In the genomic region with DNA sequence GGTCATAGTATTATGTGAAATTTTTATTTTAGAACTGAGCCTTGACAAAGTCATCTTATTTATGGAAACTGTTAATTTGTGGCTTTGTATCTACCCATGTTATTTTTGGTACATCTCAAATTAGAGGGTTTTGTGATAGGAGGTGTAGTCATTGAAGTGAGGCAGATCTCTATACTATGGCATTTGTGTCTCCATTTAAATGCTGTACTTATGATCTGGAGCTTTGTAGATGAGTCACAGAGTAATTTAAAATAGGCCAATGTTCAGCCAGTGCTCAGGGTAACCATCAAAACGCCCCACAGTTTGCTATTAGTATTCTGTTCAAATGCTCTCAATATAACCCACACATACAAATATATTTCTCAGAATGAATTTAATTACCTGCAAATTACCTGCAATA, we compare ENCODE assay signal across 22 cellular contexts.
"Had no signal": no experiment of that assay in that cellular context is flagged by ENCODE, and none has a peak within 500 bp of the region (broad histone marks: within the 10 kb centered on the region; RNA-seq: fewer than 3 reads in every experiment).

No MANE protein-coding gene starts in this region.

- H3K36me3 ChIP-seq: esophagus muscularis mucosa, lower lobe of right lung, ovary, right lobe of liver, stomach, thyroid gland, vagina had no signal

- H3K9me3 ChIP-seq: esophagus muscularis mucosa, lower lobe of right lung, ovary, psoas muscle, right lobe of liver, stomach, thyroid gland, vagina had no signal

- H3K4me3 ChIP-seq: coronary artery, esophagus muscularis mucosa, lower lobe of right lung, ovary, psoas muscle, right lobe of liver, stomach, thyroid gland, vagina had no signal

- H3K4me1 ChIP-seq: esophagus muscularis mucosa, lower lobe of right lung, psoas muscle, right lobe of liver, stomach, thyroid gland, vagina had no signal

- ATAC-seq: left ventricle myocardium superior; lower lobe of right lung; naive thymus-derived CD8-positive, alpha-beta T cell; psoas muscle; right lobe of liver; stimulated activated effector memory CD8-positive, alpha-beta T cell treated with anti-CD3 and anti-CD28 coated beads, Interleukin-12 subunit alpha, Interleukin-12 subunit beta, amount 100 ng/mL, for 72 hours had no signal

- DNase-seq: dermis blood vessel endothelial cell; effector memory CD4-positive, alpha-beta T cell; hypothalamus; immature natural killer cell; left ventricle myocardium superior; lower lobe of right lung; naive thymus-derived CD8-positive, alpha-beta T cell; occipital lobe; ovary; posterior cingulate gyrus; psoas muscle; right lobe of liver; stimulated activated CD4-positive, alpha-beta T cell treated with anti-CD3 and anti-CD28 coated beads, Interleukin-2, amount 100 ng/mL, for 24 hours; stimulated activated CD4-positive, alpha-beta T cell treated with anti-CD3 and anti-CD28 coated beads, Interleukin-4, amount 100 ng/mL, for 24 hours; stimulated activated naive CD4-positive, alpha-beta T cell treated with Interleukin-2 at 50 U/mL for 16 hours; stomach; thyroid gland; trophoblast cell had no signal

- H3K27me3 ChIP-seq: esophagus muscularis mucosa, ovary, right lobe of liver, stomach, thyroid gland, vagina had no signal

- H3K27ac ChIP-seq: coronary artery, esophagus muscularis mucosa, lower lobe of right lung, ovary, psoas muscle, right lobe of liver, stomach, thyroid gland, vagina had no signal
